ENCODE assay signal across 1 cellular context in the genomic region with DNA sequence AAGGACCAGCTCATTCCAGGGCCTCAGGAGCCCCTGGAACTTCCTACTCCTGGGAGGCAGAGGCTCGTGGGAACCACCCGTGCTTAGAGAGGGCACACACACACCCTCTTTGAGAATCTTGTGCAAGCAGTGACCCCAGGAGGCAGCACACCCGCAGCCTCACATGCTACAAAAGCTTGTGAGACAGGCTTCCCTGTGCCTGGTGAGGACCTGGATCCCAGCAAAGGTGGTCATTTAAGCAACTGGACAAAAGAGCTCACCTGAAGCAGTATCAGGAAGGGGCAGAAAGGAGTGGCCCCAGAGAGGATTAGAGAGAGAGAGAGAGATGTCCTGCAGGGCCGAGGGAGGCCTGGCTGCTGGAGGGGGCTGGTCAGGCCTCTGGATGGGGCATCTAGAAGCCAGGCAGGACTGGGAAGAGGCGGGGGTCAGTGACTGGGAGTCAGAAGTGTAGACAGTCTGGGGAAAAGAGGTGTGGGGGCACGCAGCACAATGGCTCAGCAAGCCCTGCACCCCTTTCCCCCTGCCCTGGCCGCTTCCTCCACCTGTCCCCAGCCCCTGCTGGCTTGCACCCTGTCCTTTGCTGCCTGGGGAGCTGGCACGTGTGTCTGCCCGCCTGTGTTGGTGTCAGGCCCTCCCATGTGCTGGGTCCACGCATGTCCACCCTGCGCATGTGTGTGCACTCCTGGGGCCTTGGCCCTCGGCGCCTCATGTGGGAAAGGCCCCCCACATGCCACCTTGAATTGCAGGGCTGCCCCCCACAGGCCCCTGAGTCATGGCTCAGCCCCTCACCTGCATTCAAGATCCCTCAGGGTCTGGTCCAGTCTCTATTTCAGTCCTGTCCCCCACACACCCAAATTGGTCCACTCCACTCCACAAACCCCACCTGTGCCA.
TF ChIP-seq lines count a peak whose summit lies in the region.

No MANE protein-coding gene starts in this region.

TF ChIP-seq in H1, 55 proteins besides CTCF, POLR2A, EP300 and RAD21:
- TF ChIP-seq MAFK (IDR thresholded peaks at IDR 0.05; ENCODE audit: low read depth, low read length) (no peak), SRF (IDR thresholded peaks at IDR 0.05; ENCODE audit: low read depth, low read length) (no peak), HDAC2 (IDR thresholded peaks at IDR 0.05; ENCODE audit: borderline replicate concordance in 1 of 2, low read depth in 2 of 2, low read length in 2 of 2) (no peak), HDAC6 (IDR thresholded peaks at IDR 0.05; ENCODE audit: low read depth, low read length) (no peak)
